19 cellular contexts compared by ENCODE assay signal in the genomic region with DNA sequence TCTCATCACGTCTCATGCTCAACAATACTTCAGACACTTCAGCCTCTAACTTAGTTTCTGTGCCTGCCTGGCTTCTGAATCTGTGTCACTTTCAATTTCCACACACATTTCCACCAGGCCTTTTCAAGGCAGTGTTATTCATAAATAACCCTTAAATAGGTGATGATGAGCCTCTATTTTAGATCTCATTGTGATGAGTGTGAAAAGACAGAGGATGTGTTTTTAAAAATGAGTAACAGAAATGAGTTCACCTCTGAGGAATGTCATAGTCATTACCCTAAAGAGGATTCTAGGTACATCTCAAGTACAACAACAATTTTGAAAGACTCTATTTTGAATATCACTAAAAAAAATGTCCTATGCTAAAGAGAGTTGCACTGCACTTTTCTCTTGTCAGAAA.
A peak's percentile ranks its signal among the peaks of the same experiment; 100 is the strongest.
DNase-seq lines count a peak whose midpoint lies in the region; ATAC-seq and TF ChIP-seq lines count a peak whose summit lies in the region.
"Had no signal": no experiment of that assay in that cellular context is flagged by ENCODE, and none has a peak within 500 bp of the region (broad histone marks: within the 10 kb centered on the region; RNA-seq: fewer than 3 reads in every experiment).

No MANE protein-coding gene starts in this region.

- TF ChIP-seq CTCF in astrocyte of the spinal cord (IDR thresholded peaks at IDR 0.05; ENCODE audit: low read depth, low read length) = no peak

- peaks cover 15% of the 10 kb centered on the region for H3K79me1 ChIP-seq in mesenchymal stem cell (replicated peaks; ENCODE audit: low read length, poor library complexity, severe bottlenecking)

- no peak overlapping the region for H3K23ac ChIP-seq in mesenchymal stem cell (ENCODE audit: low read length in 2 of 2)

- H3K4me2 ChIP-seq in mesenchymal stem cell (ENCODE audit: low read length, poor library complexity, severe bottlenecking) = no peak overlapping the region
- H3K4me2 ChIP-seq: BLaER1 had no signal

- H3K4me1 ChIP-seq in mesenchymal stem cell (ENCODE audit: control insufficient read depth, insufficient read depth, low read depth, low read length) = peaks cover 10% of the 10 kb centered on the region
- H3K4me1 ChIP-seq: BLaER1 had no signal

- H3K36me3 ChIP-seq in mesenchymal stem cell (ENCODE audit: control insufficient read depth in 1 of 2, insufficient read depth in 2 of 2, low read depth in 1 of 2, low read length in 2 of 2) = no peaks in the 10 kb centered on the region

- no peak overlapping the region for H3K14ac ChIP-seq in mesenchymal stem cell (ENCODE audit: low read length in 2 of 2)

- no peaks in the 10 kb centered on the region for H3K27me3 ChIP-seq in mesenchymal stem cell (ENCODE audit: control insufficient read depth in 1 of 2, insufficient read depth in 1 of 2, low read length in 2 of 2)
- H3K27me3 ChIP-seq: BLaER1 had no signal

- H3K4me3 ChIP-seq in astrocyte of the spinal cord (ENCODE audit: low read depth, low read length) (no peak overlapping the region), mesenchymal stem cell (ENCODE audit: insufficient read depth in 1 of 2, low read depth in 1 of 2, low read length in 2 of 2) (no peak overlapping the region)
- H3K4me3 ChIP-seq: BLaER1 had no signal

- in situ Hi-C loops in astrocyte of the spinal cord (cut with HindIII; ENCODE audit: low sequenced_read_pairs) = no loop called here

- ATAC-seq in HG02642 (IDR thresholded peaks at IDR 0.05; ENCODE audit: poor library complexity, unreplicated experiment) = no peak
- ATAC-seq in GM21367 (IDR thresholded peaks at IDR 0.05; ENCODE audit: unreplicated experiment) = no peak

- H3K9ac ChIP-seq in mesenchymal stem cell (ENCODE audit: low read length) = peak overlapping the region; percentile 3
- H3K9ac ChIP-seq: BLaER1 had no signal

- H3K27ac ChIP-seq in mesenchymal stem cell (ENCODE audit: low read length, poor library complexity, severe bottlenecking) = peak overlapping the region; percentile 53
- H3K27ac ChIP-seq: BLaER1 had no signal

- no peak overlapping the region for H4K8ac ChIP-seq in mesenchymal stem cell (ENCODE audit: low read length)

- DNase-seq in Daoy (ENCODE audit: low read depth) (peak; percentile 2), LHCN-M2 (ENCODE audit: low read depth) (peak; percentile 61), astrocyte of the spinal cord (ENCODE audit: low read depth, low spot score) (peak; percentile 41), mesenchymal stem cell (no peak), NCI-H1105 (lab: John Stamatoyannopoulos, UW) (no peak)
- DNase-seq in stimulated activated CD4-positive, alpha-beta T cell treated with anti-CD3 and anti-CD28 coated beads, Interleukin-4, amount 100 ng/mL, for 4 hours = no peak
- DNase-seq: activated CD4-positive, alpha-beta T cell treated with anti-CD3 and anti-CD28 coated beads, Interleukin-2, amount 10 ng/mL, durations not matched to agents 24 days and 14 days; central memory CD4-positive, alpha-beta T cell; DMS53; H7; immature natural killer cell; NCI-H226; NK-92 treated with Interleukin-12 subunit alpha and Interleukin-12 subunit beta, amount 100 ng/mL, for 24 hours; retina; SIG-M5; T-helper 9 cell had no signal

- H2BK5ac ChIP-seq in mesenchymal stem cell (ENCODE audit: low read depth, low read length, poor library complexity, severe bottlenecking) = no peak overlapping the region

- no peak overlapping the region for H2BK15ac ChIP-seq in mesenchymal stem cell (ENCODE audit: low read depth, poor library complexity, severe bottlenecking)

- H2AK5ac ChIP-seq in mesenchymal stem cell (ENCODE audit: low read length, severe bottlenecking) = no peak overlapping the region

- H2BK12ac ChIP-seq in mesenchymal stem cell (ENCODE audit: low read length in 2 of 2) = no peak overlapping the region

- no peak overlapping the region for H4K91ac ChIP-seq in mesenchymal stem cell (ENCODE audit: low read length)

- no peak overlapping the region for H2BK120ac ChIP-seq in mesenchymal stem cell (ENCODE audit: low read depth, low read length)

- H3K4ac ChIP-seq in mesenchymal stem cell (ENCODE audit: low read depth in 1 of 2, low read length in 2 of 2) = no peak overlapping the region

- 88% methylated on average over 1 of the region's 1 CpG for WGBS in mesenchymal stem cell

- H2AFZ ChIP-seq in mesenchymal stem cell (ENCODE audit: low read depth, low read length) = no peak overlapping the region

- no peaks in the 10 kb centered on the region for H3K9me3 ChIP-seq in mesenchymal stem cell (ENCODE audit: control insufficient read depth, low read length)
- H3K9me3 ChIP-seq: BLaER1 had no signal

- H3K18ac ChIP-seq in mesenchymal stem cell (ENCODE audit: low read depth in 1 of 2, low read length in 2 of 2) = no peak overlapping the region

Comparison
In these comparisons a context has a peak if more than half of its experiments do, and no peak if none do; other contexts are left out.
1. DNase-seq: peak in Daoy (single experiment), LHCN-M2 (single experiment) and astrocyte of the spinal cord (single experiment); none in mesenchymal stem cell (single experiment), stimulated activated CD4-positive, alpha-beta T cell treated with anti-CD3 and anti-CD28 coated beads, Interleukin-4, amount 100 ng/mL, for 4 hours (0 of 2) and NCI-H1105 (single experiment).